1 cellular context compared by ENCODE assay signal in the genomic region with DNA sequence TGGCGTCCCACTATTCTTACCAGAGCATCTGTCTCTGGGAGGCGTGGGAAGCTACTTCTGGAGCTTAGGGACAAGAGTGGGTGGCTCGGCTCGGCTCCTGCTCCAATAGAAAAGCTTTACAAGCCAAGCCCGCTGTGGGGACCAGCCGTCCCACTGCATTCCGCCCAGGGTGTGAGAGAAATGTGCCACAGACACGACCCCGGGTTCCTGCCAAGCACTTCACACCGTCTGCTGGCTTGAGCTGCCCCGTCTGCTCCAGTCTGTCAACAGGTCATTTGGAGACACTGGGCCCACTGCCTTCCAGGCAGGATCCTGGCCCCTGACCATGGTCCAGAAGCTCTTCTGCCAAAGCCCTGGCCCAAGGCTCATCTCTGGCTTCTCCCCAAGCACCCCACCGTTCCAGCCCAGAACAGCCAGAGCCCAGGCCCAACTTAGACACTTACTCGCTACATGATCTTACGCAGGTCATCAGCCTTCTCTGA.
A peak's percentile ranks its signal among the peaks of the same experiment; 100 is the strongest.
TF ChIP-seq lines count a peak whose summit lies in the region.

No MANE protein-coding gene starts in this region.

TF ChIP-seq in HepG2, 621 proteins besides CTCF, POLR2A, EP300 and RAD21:
- no peak for TF ChIP-seq GPN1 (CRISPR knock-in tag; IDR thresholded peaks at IDR 0.05; ENCODE audit: borderline replicate concordance)
- peak; percentile 27 for TF ChIP-seq AGO2 (optimal IDR thresholded peaks at IDR 0.05; ENCODE audit: low read depth, low read length)
